In genomic region chr16:85935957-85936760, GRCh38 we compare ENCODE assay signal across 8 cellular contexts.
DNase-seq lines count a peak whose midpoint lies in the region; ATAC-seq lines count a peak whose summit lies in the region.

No MANE protein-coding gene starts in this region.

- peak; percentile 21 for DNase-seq in T follicular helper cell (ENCODE audit: low read depth)
- peak; percentile 55 for DNase-seq in activated naive CD8-positive, alpha-beta T cell treated with anti-CD3 and anti-CD28 coated beads, Interleukin-2, amount 50 U/mL, for 16 hours (ENCODE audit: low read depth, low spot score)
- DNase-seq in stimulated activated CD8-positive, alpha-beta memory T cell treated with anti-CD3 and anti-CD28 coated beads, Interleukin-2, amount 100 ng/mL, for 1 hour (ENCODE audit: low read depth in 2 of 2), result peak; percentile 51 to 52
- no peak for DNase-seq in epidermal melanocyte (ENCODE audit: insufficient read length, low spot score)
- DNase-seq in HuH-7.5 (ENCODE audit: low spot score), result no peak
- DNase-seq in NCI-H1694 (lab: John Stamatoyannopoulos, UW), result no peak

- ATAC-seq in GM18858 (IDR thresholded peaks at IDR 0.05; ENCODE audit: unreplicated experiment) (peak; percentile 49), HG02981 (IDR thresholded peaks at IDR 0.05; ENCODE audit: unreplicated experiment) (peak; percentile 73)

Comparison
In these comparisons a context has a peak if more than half of its experiments do, and no peak if none do; other contexts are left out.
1. DNase-seq: peak in T follicular helper cell (single experiment), activated naive CD8-positive, alpha-beta T cell treated with anti-CD3 and anti-CD28 coated beads, Interleukin-2, amount 50 U/mL, for 16 hours (single experiment) and stimulated activated CD8-positive, alpha-beta memory T cell treated with anti-CD3 and anti-CD28 coated beads, Interleukin-2, amount 100 ng/mL, for 1 hour (2 of 2); none in epidermal melanocyte (single experiment), HuH-7.5 (single experiment) and NCI-H1694 (single experiment).